In the genomic region with DNA sequence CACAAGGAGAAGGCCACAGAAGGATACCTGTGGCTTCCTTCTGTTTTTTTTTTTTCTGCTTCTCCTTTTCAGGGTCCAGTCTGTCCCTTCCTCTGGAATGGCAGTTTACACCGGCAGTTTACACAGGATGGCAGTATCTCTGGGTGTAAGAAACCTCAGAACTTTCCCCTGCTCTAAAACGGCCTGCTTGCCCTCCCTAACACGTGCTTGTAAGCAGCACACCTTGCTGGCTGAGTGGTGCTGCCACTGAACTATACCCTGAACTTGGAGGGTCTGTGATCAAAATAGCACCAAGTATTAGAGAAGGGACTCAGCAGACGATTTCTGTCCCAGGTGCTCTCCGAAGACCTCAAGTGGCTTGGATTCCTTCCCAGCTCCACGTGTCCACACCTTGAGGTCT, we compare ENCODE assay signal across 30 cellular contexts. TPM values are rescaled to one million over a fixed set of nuclear protein-coding genes. Genes with fewer than 3 reads are reported as not detected.
"Had no signal": no experiment of that assay in that cellular context is flagged by ENCODE, and none has a peak within 500 bp of the region (broad histone marks: within the 10 kb centered on the region; RNA-seq: fewer than 3 reads in every experiment).

No MANE protein-coding gene starts in this region.

- H3K4me1 ChIP-seq: adrenal gland, ascending aorta, breast epithelium, esophagus muscularis mucosa, gastrocnemius medialis had no signal

- H3K27me3 ChIP-seq: ascending aorta had no signal

- H3K36me3 ChIP-seq: adrenal gland, ascending aorta, breast epithelium, cardiac muscle cell, esophagus muscularis mucosa, gastrocnemius medialis, heart left ventricle had no signal

- H3K4me3 Mint-ChIP-seq: activated CD4-positive, alpha-beta memory T cell treated with anti-CD3 and anti-CD28 coated beads, Interleukin-2, amount 10 ng/mL, durations not matched to agents 7 days and 5 days; activated CD4-positive, alpha-beta T cell treated with anti-CD3 and anti-CD28 coated beads, Interleukin-2, amount 10 ng/mL, durations not matched to agents 7 days and 5 days; activated naive CD4-positive, alpha-beta T cell treated with anti-CD3 and anti-CD28 coated beads for 36 hours; activated naive CD4-positive, alpha-beta T cell treated with anti-CD3 and anti-CD28 coated beads, Interleukin-2, amount 50 U/mL, for 24 hours; activated naive CD8-positive, alpha-beta T cell treated with anti-CD3 and anti-CD28 coated beads for 36 hours; activated naive CD8-positive, alpha-beta T cell treated with anti-CD3 and anti-CD28 coated beads, Interleukin-2, amount 50 U/mL, for 24 hours; activated T-cell treated with anti-CD3 and anti-CD28 coated beads, Interleukin-2, amount 50 U/mL, for 4 hours; activated T-helper 17 cell treated with anti-CD3 and anti-CD28 coated beads, Interleukin-2, amount 50 U/mL, for 72 hours; central memory CD8-positive, alpha-beta T cell; dendritic cell treated with granulocyte-macrophage colony-stimulating factor and Interleukin-4, amounts not matched to agents 40 ng/mL and 50 ng/mL, for 4 days; effector memory CD8-positive, alpha-beta T cell had no signal

- DNase-seq: activated CD4-positive, alpha-beta memory T cell treated with anti-CD3 and anti-CD28 coated beads, Interleukin-2, amount 10 ng/mL, durations not matched to agents 7 days and 5 days; activated CD4-positive, alpha-beta T cell treated with anti-CD3 and anti-CD28 coated beads for 1 hour; activated CD4-positive, alpha-beta T cell treated with anti-CD3 and anti-CD28 coated beads for 4 hours; activated CD4-positive, alpha-beta T cell treated with anti-CD3 and anti-CD28 coated beads, Interleukin-2, amount 10 ng/mL, durations not matched to agents 7 days and 5 days; activated CD4-positive, alpha-beta T cell treated with anti-CD3 and anti-CD28 coated beads, Interleukin-2, amount 50 U/mL, for 4 hours; activated CD8-positive, alpha-beta memory T cell treated with anti-CD3 and anti-CD28 coated beads, Interleukin-2, amount 50 U/mL, for 48 hours; activated effector memory CD4-positive, alpha-beta T cell treated with Interleukin-2 at 50 U/mL for 16 hours; activated naive CD4-positive, alpha-beta T cell treated with anti-CD3 and anti-CD28 coated beads for 36 hours; activated naive CD8-positive, alpha-beta T cell treated with anti-CD3 and anti-CD28 coated beads for 36 hours; activated naive CD8-positive, alpha-beta T cell treated with anti-CD3 and anti-CD28 coated beads, Interleukin-2, amount 50 U/mL, for 24 hours; activated T-cell treated with anti-CD3 and anti-CD28 coated beads, Interleukin-2, amount 50 U/mL, for 4 hours; adrenal gland; effector CD4-positive, alpha-beta T cell; effector memory CD8-positive, alpha-beta T cell; erythroblast; foreskin keratinocyte; gastrocnemius medialis; glutamatergic neuron; heart left ventricle; T-helper 2 cell had no signal

- H3K4me3 ChIP-seq: adrenal gland, ascending aorta, breast epithelium, cardiac muscle cell, coronary artery, gastrocnemius medialis, heart left ventricle had no signal

- H3K9me3 Mint-ChIP-seq: activated CD4-positive, alpha-beta memory T cell treated with anti-CD3 and anti-CD28 coated beads, Interleukin-2, amount 10 ng/mL, durations not matched to agents 7 days and 5 days; activated CD4-positive, alpha-beta T cell treated with anti-CD3 and anti-CD28 coated beads, Interleukin-2, amount 10 ng/mL, durations not matched to agents 7 days and 5 days; activated naive CD4-positive, alpha-beta T cell treated with anti-CD3 and anti-CD28 coated beads for 36 hours; activated naive CD4-positive, alpha-beta T cell treated with anti-CD3 and anti-CD28 coated beads, Interleukin-2, amount 50 U/mL, for 24 hours; activated naive CD8-positive, alpha-beta T cell treated with anti-CD3 and anti-CD28 coated beads for 36 hours; activated naive CD8-positive, alpha-beta T cell treated with anti-CD3 and anti-CD28 coated beads, Interleukin-2, amount 50 U/mL, for 24 hours; activated T-cell treated with anti-CD3 and anti-CD28 coated beads, Interleukin-2, amount 50 U/mL, for 4 hours; activated T-helper 17 cell treated with anti-CD3 and anti-CD28 coated beads, Interleukin-2, amount 50 U/mL, for 72 hours; brain; central memory CD8-positive, alpha-beta T cell; dendritic cell treated with granulocyte-macrophage colony-stimulating factor and Interleukin-4, amounts not matched to agents 40 ng/mL and 50 ng/mL, for 4 days had no signal

- H3K9me3 ChIP-seq: adrenal gland, ascending aorta, breast epithelium, esophagus muscularis mucosa, gastrocnemius medialis, heart left ventricle had no signal

- H3K27ac ChIP-seq: adrenal gland, ascending aorta, breast epithelium, cardiac muscle cell, coronary artery, esophagus muscularis mucosa, foreskin keratinocyte, gastrocnemius medialis, heart left ventricle had no signal

- ATAC-seq: activated naive CD8-positive, alpha-beta T cell treated with anti-CD3 and anti-CD28 coated beads, Interleukin-2, amount 50 U/mL, for 24 hours; activated T-cell treated with anti-CD3 and anti-CD28 coated beads, Interleukin-2, amount 50 U/mL, for 4 hours; activated T-helper 17 cell treated with anti-CD3 and anti-CD28 coated beads, Interleukin-2, amount 50 U/mL, for 72 hours; effector memory CD8-positive, alpha-beta T cell; gastrocnemius medialis; heart left ventricle had no signal

- H3K4me1 Mint-ChIP-seq: activated CD4-positive, alpha-beta memory T cell treated with anti-CD3 and anti-CD28 coated beads, Interleukin-2, amount 10 ng/mL, durations not matched to agents 7 days and 5 days; activated CD4-positive, alpha-beta T cell treated with anti-CD3 and anti-CD28 coated beads, Interleukin-2, amount 10 ng/mL, durations not matched to agents 7 days and 5 days; activated naive CD4-positive, alpha-beta T cell treated with anti-CD3 and anti-CD28 coated beads, Interleukin-2, amount 50 U/mL, for 24 hours; activated naive CD8-positive, alpha-beta T cell treated with anti-CD3 and anti-CD28 coated beads for 36 hours; activated naive CD8-positive, alpha-beta T cell treated with anti-CD3 and anti-CD28 coated beads, Interleukin-2, amount 50 U/mL, for 24 hours; activated T-helper 17 cell treated with anti-CD3 and anti-CD28 coated beads, Interleukin-2, amount 50 U/mL, for 72 hours; central memory CD8-positive, alpha-beta T cell had no signal

- H3K27ac Mint-ChIP-seq: activated CD4-positive, alpha-beta memory T cell treated with anti-CD3 and anti-CD28 coated beads, Interleukin-2, amount 10 ng/mL, durations not matched to agents 7 days and 5 days; activated CD4-positive, alpha-beta T cell treated with anti-CD3 and anti-CD28 coated beads, Interleukin-2, amount 10 ng/mL, durations not matched to agents 7 days and 5 days; activated naive CD4-positive, alpha-beta T cell treated with anti-CD3 and anti-CD28 coated beads for 36 hours; activated naive CD4-positive, alpha-beta T cell treated with anti-CD3 and anti-CD28 coated beads, Interleukin-2, amount 50 U/mL, for 24 hours; activated naive CD8-positive, alpha-beta T cell treated with anti-CD3 and anti-CD28 coated beads for 36 hours; activated naive CD8-positive, alpha-beta T cell treated with anti-CD3 and anti-CD28 coated beads, Interleukin-2, amount 50 U/mL, for 24 hours; activated T-helper 17 cell treated with anti-CD3 and anti-CD28 coated beads, Interleukin-2, amount 50 U/mL, for 72 hours; dendritic cell treated with granulocyte-macrophage colony-stimulating factor and Interleukin-4, amounts not matched to agents 40 ng/mL and 50 ng/mL, for 4 days; effector memory CD8-positive, alpha-beta T cell had no signal

- H3K36me3 Mint-ChIP-seq: activated naive CD4-positive, alpha-beta T cell treated with anti-CD3 and anti-CD28 coated beads, Interleukin-2, amount 50 U/mL, for 24 hours; activated naive CD8-positive, alpha-beta T cell treated with anti-CD3 and anti-CD28 coated beads for 36 hours; brain had no signal

RNA-seq across cellular contexts. Expression of a gene that starts 0.9 kb away (rescaled TPM):
- total RNA-seq: activated CD4-positive, alpha-beta memory T cell treated with anti-CD3 and anti-CD28 coated beads, Interleukin-2, amount 10 ng/mL, durations not matched to agents 7 days and 5 days; activated CD4-positive, alpha-beta T cell treated with anti-CD3 and anti-CD28 coated beads, Interleukin-2, amount 10 ng/mL, durations not matched to agents 7 days and 5 days; activated naive CD4-positive, alpha-beta T cell treated with anti-CD3 and anti-CD28 coated beads for 36 hours; activated naive CD8-positive, alpha-beta T cell treated with anti-CD3 and anti-CD28 coated beads for 36 hours; activated T-cell treated with anti-CD3 and anti-CD28 coated beads, Interleukin-2, amount 50 U/mL, for 4 hours; activated T-helper 17 cell treated with anti-CD3 and anti-CD28 coated beads, Interleukin-2, amount 50 U/mL, for 72 hours; ascending aorta; breast epithelium; gastrocnemius medialis had no signal
